ENCODE assay signal across 17 cellular contexts in genomic region chr4:53009824-53010223, GRCh38.
A peak's percentile ranks its signal among the peaks of the same experiment; 100 is the strongest.
DNase-seq lines count a peak whose midpoint lies in the region; ATAC-seq, FAIRE-seq and TF ChIP-seq lines count a peak whose summit lies in the region.
"Had no signal": no experiment of that assay in that cellular context is flagged by ENCODE, and none has a peak within 500 bp of the region (broad histone marks: within the 10 kb centered on the region; RNA-seq: fewer than 3 reads in every experiment).

No MANE protein-coding gene starts in this region.

- POLR2A ChIA-PET in GM10248 (lab: Yijun Ruan, JAX): no interaction called here

- H3K9me3 ChIP-seq in esophagus muscularis mucosa: no peaks in the 10 kb centered on the region
- no peaks in the 10 kb centered on the region for H3K9me3 ChIP-seq in psoas muscle
- no peaks in the 10 kb centered on the region for H3K9me3 ChIP-seq in kidney (ENCODE audit: control insufficient read depth in 1 of 2, low read length in 2 of 2)
- H3K9me3 ChIP-seq: heart right ventricle, tibial artery had no signal

- H3K36me3 ChIP-seq in esophagus muscularis mucosa (no peaks in the 10 kb centered on the region), psoas muscle (ENCODE audit: insufficient read depth in 1 of 2, low read depth in 1 of 2) (no peaks in the 10 kb centered on the region), kidney (ENCODE audit: control insufficient read depth in 1 of 2, insufficient read depth in 2 of 2, low read length in 2 of 2) (no peaks in the 10 kb centered on the region)
- H3K36me3 ChIP-seq: heart right ventricle, tibial artery had no signal

- no peak for TF ChIP-seq EP300 in esophagus muscularis mucosa (IDR thresholded peaks at IDR 0.05)

- no peak overlapping the region for H3K4me3 ChIP-seq in esophagus muscularis mucosa
- H3K4me3 ChIP-seq in psoas muscle: no peak overlapping the region
- no peak overlapping the region for H3K4me3 ChIP-seq in kidney (ENCODE audit: low read length in 2 of 2)
- H3K4me3 ChIP-seq: heart right ventricle, tibial artery had no signal

- CTCF ChIA-PET in GM10248 (lab: Yijun Ruan, JAX): interaction anchor here (1.5 to 2.4 kb wide), 2 partner anchors 105 to 1223 kb away, joined by 3 to 8 read pairs; no protein-coding TSS in a partner anchor

- no peak for TF ChIP-seq POLR2A in esophagus muscularis mucosa (IDR thresholded peaks at IDR 0.05; ENCODE audit: low read depth)

- H3K27ac ChIP-seq in esophagus muscularis mucosa (replicated peaks in 1 of 4) (peak overlapping the region; percentile 13 to 52 (median 30)), psoas muscle (no peak overlapping the region), kidney (ENCODE audit: low read depth in 2 of 2, low read length in 2 of 2) (no peak overlapping the region)

- H3K9ac ChIP-seq in kidney (ENCODE audit: low read length in 2 of 2): no peak overlapping the region

- peaks cover 17 to 47% (median 28%) of the 10 kb centered on the region in 4 donors for H3K4me1 ChIP-seq in esophagus muscularis mucosa
- H3K4me1 ChIP-seq in psoas muscle: peaks cover 24% of the 10 kb centered on the region
- H3K4me1 ChIP-seq in kidney (ENCODE audit: control insufficient read depth in 1 of 2, insufficient read depth in 1 of 2, low read depth in 1 of 2, low read length in 2 of 2): peaks cover 19 to 41% of the 10 kb centered on the region in 2 donors

- ATAC-seq in GM19328 (IDR thresholded peaks at IDR 0.05; ENCODE audit: unreplicated experiment) (peak; percentile 52), HG03103 (IDR thresholded peaks at IDR 0.05; ENCODE audit: low read depth, unreplicated experiment) (peak; percentile 79), psoas muscle (no peak)

- FAIRE-seq in kidney (lab: Jason Lieb, UNC): no peak
- FAIRE-seq: colon had no signal

- peak; percentile 30 for DNase-seq in GM10248 (ENCODE audit: extremely low spot score)
- DNase-seq in esophagus muscularis mucosa (ENCODE audit: extremely low spot score): no peak
- DNase-seq in NCI-H510A treated with DMSO at 0.1 percent for 48 hours (lab: John Stamatoyannopoulos, UW): no peak
- no peak for DNase-seq in GDM1 (lab: John Stamatoyannopoulos, UW)
- no peak for DNase-seq in psoas muscle
- DNase-seq in kidney: no peak
- DNase-seq: activated B cell treated with CpG ODN at 0.5 μM for 24 hours; H7; heart right ventricle; left cardiac atrium; NCI-H1105 treated with DMSO at 0.1 percent for 48 hours; NCI-H2227 treated with DMSO at 0.1 percent for 48 hours; stimulated activated CD4-positive, alpha-beta T cell treated with anti-CD3 and anti-CD28 coated beads, Interleukin-15, amount 100 ng/mL, for 24 hours had no signal

- TF ChIP-seq CTCF in GM10248 (IDR thresholded peaks at IDR 0.05; ENCODE audit: control extremely low read depth, extremely low read depth, low read depth, missing control alignments) (no peak), esophagus muscularis mucosa (IDR thresholded peaks at IDR 0.05) (no peak), psoas muscle (IDR thresholded peaks at IDR 0.05) (no peak), kidney (IDR thresholded peaks at IDR 0.05; ENCODE audit: borderline replicate concordance, extremely low read depth, insufficient read depth) (no peak)

- 79% methylated on average over 3 of the region's 3 CpGs for WGBS in esophagus muscularis mucosa
- 72 to 83% (median 83%) methylated on average over 3 of the region's 3 CpGs for WGBS in psoas muscle, 3 donors

- H3K27me3 ChIP-seq in esophagus muscularis mucosa: no peaks in the 10 kb centered on the region
- no peaks in the 10 kb centered on the region for H3K27me3 ChIP-seq in psoas muscle (ENCODE audit: insufficient read depth in 3 of 3, low read length in 2 of 3)
- H3K27me3 ChIP-seq: heart right ventricle, tibial artery had no signal

- intact Hi-C loops in esophagus muscularis mucosa (cut with DNase I) (loop anchor here (10.0 kb wide), 1 partner anchor 365 kb away; the partner anchor contains the start of gene FIP1L1), psoas muscle (cut with DNase I) (loop anchor here in 1 of 2 donors (10.0 kb wide), 1 partner anchor 365 kb away; the partner anchor contains the start of gene FIP1L1), kidney (cut with DNase I) (no loop called here)

Comparison
In these comparisons a context has a peak if more than half of its experiments do, and no peak if none do; other contexts are left out.
1. ATAC-seq: peak in GM19328 (single experiment) and HG03103 (single experiment); none in psoas muscle (0 of 4).
2. H3K27ac ChIP-seq: peak in esophagus muscularis mucosa (4 of 4); none in psoas muscle (single experiment) and kidney (0 of 2).